In genomic region chr5:133499896-133500295, GRCh38 we compare ENCODE assay signal across 31 cellular contexts.
DNase-seq lines count a peak whose midpoint lies in the region; TF ChIP-seq lines count a peak whose summit lies in the region.
"Had no signal": no experiment of that assay in that cellular context is flagged by ENCODE, and none has a peak within 500 bp of the region (broad histone marks: within the 10 kb centered on the region; RNA-seq: fewer than 3 reads in every experiment).

No MANE protein-coding gene starts in this region.

- TF ChIP-seq EP300 in transverse colon (IDR thresholded peaks at IDR 0.05; ENCODE audit: low read depth) = no peak

- no peak overlapping the region for H3K4me2 ChIP-seq in mammary epithelial cell (ENCODE audit: insufficient read depth, low read depth, low read length)
- H3K4me2 ChIP-seq: A549 had no signal

- in situ Hi-C loops in T47D (cut with HindIII; ENCODE audit: low pct_unique_long_range_greater_than_20kb, low sequenced_read_pairs) (no loop called here), mammary epithelial cell (cut with MboI; ENCODE audit: low sequenced_read_pairs in 2 of 2) (no loop called here), transverse colon (cut with MboI; ENCODE audit: low pct_ligation_motif_present in 1 of 4, low pct_unique_long_range_greater_than_20kb in 1 of 4, low sequenced_read_pairs in 3 of 4) (no loop called here)

- 74% methylated on average over 5 of the region's 5 CpGs for WGBS in mammary epithelial cell (ENCODE audit: low coverage, missing lambda C conversion rate)
- 50 to 55% methylated on average over 5 of the region's 5 CpGs for WGBS in transverse colon (ENCODE audit: low coverage in 1 of 2), 2 donors

- dilution Hi-C loops in mammary epithelial cell (cut with HindIII; ENCODE audit: low sequenced_read_pairs) = no loop called here

- H3K36me3 Mint-ChIP-seq in type B pancreatic cell = no peaks in the 10 kb centered on the region
- H3K36me3 Mint-ChIP-seq: activated CD8-positive, alpha-beta memory T cell treated with anti-CD3 and anti-CD28 coated beads, Interleukin-2, amount 10 ng/mL, durations not matched to agents 7 days and 5 days; brain; CD8-positive, alpha-beta memory T cell; mesothelial cell of epicardium; naive thymus-derived CD4-positive, alpha-beta T cell; WTC11 had no signal

- H3K4me3 ChIP-seq in mammary epithelial cell (replicated peaks in 1 of 3; ENCODE audit: insufficient read depth in 1 of 3, low read depth in 2 of 3, low read length in 3 of 3) = no peak overlapping the region
- H3K4me3 ChIP-seq in transverse colon = no peak overlapping the region
- H3K4me3 ChIP-seq: A549, adrenal gland, K562, left ventricle myocardium inferior, MG63 had no signal

- no peaks in the 10 kb centered on the region for H3K36me3 ChIP-seq in mammary epithelial cell (ENCODE audit: insufficient read depth, low read length)
- no peaks in the 10 kb centered on the region for H3K36me3 ChIP-seq in transverse colon
- H3K36me3 ChIP-seq: adrenal gland, left ventricle myocardium inferior, MG63 had no signal

- no peak overlapping the region for H3K9ac ChIP-seq in mammary epithelial cell (ENCODE audit: insufficient read depth, low read length)

- H3K9me3 ChIP-seq in mammary epithelial cell (replicated peaks; ENCODE audit: insufficient read depth, low read length) (no peaks in the 10 kb centered on the region), transverse colon (no peaks in the 10 kb centered on the region)
- H3K9me3 ChIP-seq: A549, adrenal gland, left ventricle myocardium inferior, MG63 had no signal

- no peak overlapping the region for H2AFZ ChIP-seq in mammary epithelial cell (ENCODE audit: low read depth, low read length)

- peaks cover 5% of the 10 kb centered on the region for H3K27me3 Mint-ChIP-seq in type B pancreatic cell

- no peaks in the 10 kb centered on the region for H3K9me3 Mint-ChIP-seq in type B pancreatic cell
- H3K9me3 Mint-ChIP-seq: activated naive CD4-positive, alpha-beta T cell treated with anti-CD3 and anti-CD28 coated beads for 36 hours; brain; CD8-positive, alpha-beta memory T cell; mesothelial cell of epicardium; WTC11 had no signal

- no peak for TF ChIP-seq POLR2A in transverse colon (IDR thresholded peaks at IDR 0.05)

- H3K27me3 ChIP-seq in mammary epithelial cell (ENCODE audit: insufficient read depth, low read length) (no peaks in the 10 kb centered on the region), transverse colon (no peaks in the 10 kb centered on the region)
- H3K27me3 ChIP-seq: adrenal gland, MG63 had no signal

- CTCF ChIA-PET in mammary epithelial cell (lab: Charles Lee; ENCODE audit: low non-redundant PET) = no interaction called here

- no peaks in the 10 kb centered on the region for H3K79me2 ChIP-seq in mammary epithelial cell (ENCODE audit: insufficient read depth, low read length)

- H3K27ac Mint-ChIP-seq in type B pancreatic cell = no peak overlapping the region
- H3K27ac Mint-ChIP-seq: activated CD8-positive, alpha-beta memory T cell treated with anti-CD3 and anti-CD28 coated beads, Interleukin-2, amount 10 ng/mL, durations not matched to agents 7 days and 5 days; activated naive CD4-positive, alpha-beta T cell treated with anti-CD3 and anti-CD28 coated beads for 36 hours; CD8-positive, alpha-beta memory T cell; mesothelial cell of epicardium; naive thymus-derived CD4-positive, alpha-beta T cell; WTC11 had no signal

- no peaks in the 10 kb centered on the region for H4K20me1 ChIP-seq in mammary epithelial cell (ENCODE audit: insufficient read depth, low read length)

- no peak overlapping the region for H3K27ac ChIP-seq in mammary epithelial cell (ENCODE audit: insufficient read depth, low read depth, low read length)
- H3K27ac ChIP-seq in transverse colon = no peak overlapping the region
- H3K27ac ChIP-seq: A549, adrenal gland, left ventricle myocardium inferior had no signal

- no TSS peak for BruUV-seq in mammary epithelial cell (replicated peaks; lab: Mats Ljungman, UMichigan)

- no peak overlapping the region for H3K4me3 Mint-ChIP-seq in type B pancreatic cell
- H3K4me3 Mint-ChIP-seq: activated CD8-positive, alpha-beta memory T cell treated with anti-CD3 and anti-CD28 coated beads, Interleukin-2, amount 10 ng/mL, durations not matched to agents 7 days and 5 days; activated naive CD4-positive, alpha-beta T cell treated with anti-CD3 and anti-CD28 coated beads for 36 hours; brain; CD8-positive, alpha-beta memory T cell; mesothelial cell of epicardium; naive thymus-derived CD4-positive, alpha-beta T cell; WTC11 had no signal

- intact Hi-C loops in mammary epithelial cell (cut with micrococcal nuclease) (no loop called here), transverse colon (cut with DNase I; ENCODE audit: low total_unique reads) (no loop called here)

- peak; percentile 25 to 47 for DNase-seq in T47D (ENCODE audit: low read depth in 1 of 2, low spot score in 1 of 2)
- no peak for DNase-seq in mammary epithelial cell
- DNase-seq in NCI-H345 treated with DMSO at 0.1 percent for 48 hours (lab: John Stamatoyannopoulos, UW; ENCODE audit: unreplicated experiment) = peak; percentile 39
- peak; percentile 9 for DNase-seq in ecto neural progenitor cell (ENCODE audit: low spot score)
- DNase-seq in transverse colon = peak; percentile 20
- DNase-seq in activated effector memory CD4-positive, alpha-beta T cell treated with Interleukin-2 at 50 U/mL for 16 hours = no peak
- no peak for DNase-seq in SW 1271 (lab: John Stamatoyannopoulos, UW)
- DNase-seq in type B pancreatic cell (ENCODE audit: extremely low spot score, unreplicated experiment) = no peak
- DNase-seq: activated CD8-positive, alpha-beta memory T cell treated with anti-CD3 and anti-CD28 coated beads, Interleukin-2, amount 10 ng/mL, durations not matched to agents 7 days and 5 days; activated naive CD4-positive, alpha-beta T cell treated with anti-CD3 and anti-CD28 coated beads for 36 hours; activated T-cell treated with anti-CD3 and anti-CD28 coated beads, Interleukin-2, amount 50 U/mL, for 48 hours; adrenal gland; AML-193; CD8-positive, alpha-beta memory T cell; GF-D8; left ventricle myocardium inferior; MG63; naive thymus-derived CD4-positive, alpha-beta T cell; NCI-H146; NCI-H446 treated with DMSO at 0.1 percent for 48 hours; occipital lobe; SIG-M5; small intestine; stimulated activated CD4-positive, alpha-beta T cell treated with anti-CD3 and anti-CD28 coated beads, Interleukin-2, amount 100 ng/mL, for 24 hours; T1000; trophoblast cell had no signal

- TF ChIP-seq CTCF in mammary epithelial cell (conservative IDR thresholded peaks at IDR 0.05 in 1 of 2, IDR thresholded peaks at IDR 0.05 in 1 of 2; ENCODE audit: extremely low read depth in 1 of 2, insufficient read depth in 1 of 2, low read depth in 1 of 2, low read length in 2 of 2) = no peak
- no peak for TF ChIP-seq CTCF in transverse colon (IDR thresholded peaks at IDR 0.05)
- TF ChIP-seq CTCF in type B pancreatic cell (conservative IDR thresholded peaks at IDR 0.05) = no peak

- H3K4me1 Mint-ChIP-seq in type B pancreatic cell (ENCODE audit: unreplicated experiment) = peaks cover 7% of the 10 kb centered on the region
- H3K4me1 Mint-ChIP-seq: activated CD8-positive, alpha-beta memory T cell treated with anti-CD3 and anti-CD28 coated beads, Interleukin-2, amount 10 ng/mL, durations not matched to agents 7 days and 5 days; CD8-positive, alpha-beta memory T cell; naive thymus-derived CD4-positive, alpha-beta T cell had no signal

- H3K4me1 ChIP-seq in mammary epithelial cell (ENCODE audit: insufficient read depth, low read length) (no peaks in the 10 kb centered on the region), transverse colon (peaks cover 0 to 10% (median 0%) of the 10 kb centered on the region in 4 donors)
- H3K4me1 ChIP-seq: A549, adrenal gland, left ventricle myocardium inferior had no signal

Comparison
In these comparisons a context has a peak if more than half of its experiments do, and no peak if none do; other contexts are left out.
1. DNase-seq: peak in T47D (2 of 2), NCI-H345 treated with DMSO at 0.1 percent for 48 hours (single experiment), ecto neural progenitor cell (single experiment) and transverse colon (single experiment); none in mammary epithelial cell (single experiment), activated effector memory CD4-positive, alpha-beta T cell treated with Interleukin-2 at 50 U/mL for 16 hours (single experiment), SW 1271 (0 of 2) and type B pancreatic cell (single experiment).